ENCODE assay signal across 8 cellular contexts in the genomic region with DNA sequence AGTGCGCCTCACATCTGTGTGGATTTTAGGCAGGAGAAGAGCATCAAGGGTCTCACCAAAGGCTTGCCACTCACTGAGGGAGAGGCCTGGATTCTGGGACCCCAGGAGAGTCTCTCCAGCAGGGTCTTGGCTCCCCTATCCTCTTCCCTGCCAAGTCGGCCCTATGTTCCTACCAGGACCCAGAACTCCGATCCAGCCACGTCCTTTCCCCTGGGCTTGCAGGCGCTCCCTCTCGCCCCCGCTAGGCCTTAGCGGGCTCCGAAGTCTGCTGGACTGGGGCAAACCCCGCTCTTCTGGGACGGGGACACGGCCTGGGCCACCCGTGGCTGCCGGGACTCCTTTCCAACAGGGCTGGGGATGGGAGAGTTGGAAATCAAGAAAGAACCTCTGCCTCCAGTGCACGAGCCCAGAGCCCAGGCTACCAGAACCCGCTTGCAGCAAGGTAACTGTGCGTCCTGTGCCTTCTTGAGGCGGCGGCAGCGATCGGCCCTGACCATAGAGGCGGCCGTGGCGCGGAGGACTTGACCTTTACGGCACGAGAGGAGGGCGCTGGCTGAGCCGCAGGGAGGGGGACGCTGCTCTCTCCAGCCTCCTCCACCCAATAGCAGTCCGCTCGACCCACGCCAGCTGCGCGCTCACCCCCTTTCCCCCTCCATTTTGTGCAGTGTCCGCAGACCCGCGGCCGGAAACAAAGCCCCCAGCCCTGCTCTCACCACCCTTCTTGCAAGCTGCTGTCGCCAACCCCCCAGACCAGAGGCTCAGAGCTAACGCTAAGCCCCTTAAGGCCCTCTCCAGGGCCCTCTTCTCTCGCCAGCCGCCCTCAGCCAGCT. TPM values are rescaled to one million over a fixed set of nuclear protein-coding genes. Genes with fewer than 3 reads are reported as not detected.
DNase-seq lines count a peak whose midpoint lies in the region; ATAC-seq, FAIRE-seq and TF ChIP-seq lines count a peak whose summit lies in the region.
"Had no signal": no experiment of that assay in that cellular context is flagged by ENCODE, and none has a peak within 500 bp of the region (broad histone marks: within the 10 kb centered on the region; RNA-seq: fewer than 3 reads in every experiment).

No MANE protein-coding gene starts in this region.

- intact Hi-C loops in HepG2 (cut with micrococcal nuclease; ENCODE audit: unreplicated experiment) = loop anchor here (10.0 kb wide), 1 partner anchor 413 kb away; no protein-coding TSS in a partner anchor

- no peak overlapping the region for H3K27ac ChIP-seq in HepG2 (ENCODE audit: extremely low read length, insufficient read depth, low read length)

- peaks cover 12 to 70% of the 10 kb centered on the region in 2 experiments for H3K27me3 ChIP-seq in HepG2 (ENCODE audit: control insufficient read depth in 1 of 2, insufficient read depth in 2 of 2, low read length in 2 of 2)

- peak overlapping the region; percentile 42 for H3K4me3 Mint-ChIP-seq in stimulated activated effector memory CD8-positive, alpha-beta T cell treated with anti-CD3 and anti-CD28 coated beads, Interleukin-12 subunit alpha, Interleukin-12 subunit beta, amount 100 ng/mL, for 72 hours

- no peaks in the 10 kb centered on the region for H4K20me1 ChIP-seq in HepG2 (ENCODE audit: insufficient read depth, low read length)

- no peaks in the 10 kb centered on the region for H3K79me2 ChIP-seq in HepG2 (ENCODE audit: insufficient read depth, low read length)

- H3K36me3 ChIP-seq in HepG2 (replicated peaks in 1 of 2; ENCODE audit: control insufficient read depth in 1 of 2, insufficient read depth in 2 of 2, low read length in 2 of 2) = no peaks in the 10 kb centered on the region

- 70% methylated on average over 23 of the region's 43 CpGs for WGBS in HepG2 (ENCODE audit: low lambda C conversion rate)

- ATAC-seq in HepG2 = peak; percentile 29
- no peak for ATAC-seq in stimulated activated effector memory CD8-positive, alpha-beta T cell treated with anti-CD3 and anti-CD28 coated beads, Interleukin-12 subunit alpha, Interleukin-12 subunit beta, amount 100 ng/mL, for 72 hours
- ATAC-seq in HG03159 (IDR thresholded peaks at IDR 0.05; ENCODE audit: unreplicated experiment) = no peak

- no peak for FAIRE-seq in HepG2 (lab: Jason Lieb, UNC)

- in situ Hi-C loops in HepG2 (cut with HindIII; ENCODE audit: extremely low pct_ligation_motif_present, low pct_unique_long_range_greater_than_20kb) = no loop called here

- BruUV-seq in HepG2 (replicated peaks; lab: Mats Ljungman, UMichigan) = no TSS peak

- no peak for TF ChIP-seq CTCF in HFF-Myc (IDR thresholded peaks at IDR 0.05; ENCODE audit: low read depth, low read length, missing control alignments)
- no peak for TF ChIP-seq CTCF in HepG2 (CRISPR knock-in tag; IDR thresholded peaks at IDR 0.05)

- H3K4me1 Mint-ChIP-seq in stimulated activated effector memory CD8-positive, alpha-beta T cell treated with anti-CD3 and anti-CD28 coated beads, Interleukin-12 subunit alpha, Interleukin-12 subunit beta, amount 100 ng/mL, for 72 hours = peaks cover 28% of the 10 kb centered on the region

- no peaks in the 10 kb centered on the region for H3K36me3 Mint-ChIP-seq in stimulated activated effector memory CD8-positive, alpha-beta T cell treated with anti-CD3 and anti-CD28 coated beads, Interleukin-12 subunit alpha, Interleukin-12 subunit beta, amount 100 ng/mL, for 72 hours

- H3K4me3 ChIP-seq in HFF-Myc (replicated peaks; ENCODE audit: low read depth, low read length) (peak overlapping the region; percentile 83), HepG2 (replicated peaks in 1 of 3; ENCODE audit: insufficient read depth in 1 of 3, low read depth in 2 of 3, low read length in 3 of 3) (peak overlapping the region in 2 of 3 experiments; percentile 9 to 40; a peak in 4 of 6 replicates)

- DNase-seq in HFF-Myc (ENCODE audit: extremely low read depth, low read depth) (no peak), HepG2 (ENCODE audit: low spot score) (no peak), NCI-H2107 treated with DMSO at 0.1 percent for 48 hours (lab: John Stamatoyannopoulos, UW; ENCODE audit: unreplicated experiment) (no peak), DMS 273 (lab: John Stamatoyannopoulos, UW; ENCODE audit: unreplicated experiment) (no peak)
- peak; percentile 32 to 35 for DNase-seq in activated T-cell treated with anti-CD3 and anti-CD28 coated beads, Interleukin-2, amount 50 U/mL, for 48 hours
- no peak for DNase-seq in stimulated activated effector memory CD8-positive, alpha-beta T cell treated with anti-CD3 and anti-CD28 coated beads, Interleukin-12 subunit alpha, Interleukin-12 subunit beta, amount 100 ng/mL, for 72 hours (ENCODE audit: low spot score in 2 of 2)

- CTCF ChIA-PET in HepG2 (lab: Yijun Ruan, JAX; ENCODE audit: low intra/inter-chr PET ratio, low total read pairs) = no interaction called here

- TF ChIP-seq RAD21 in HepG2 (CRISPR knock-in tag; IDR thresholded peaks at IDR 0.05) = no peak

- H3K4me1 ChIP-seq in HepG2 (ENCODE audit: insufficient read depth, low read length) = peaks cover 18% of the 10 kb centered on the region; the same call in 1 of the 2 replicates

- POLR2A ChIA-PET in HepG2 (lab: Yijun Ruan, JAX) = interaction anchor here (0.6 kb wide), 1 partner anchor 35 kb away, joined by 3 read pairs; no protein-coding TSS in a partner anchor

- TF ChIP-seq EP300 in HepG2 (IDR thresholded peaks at IDR 0.05; ENCODE audit: low read depth in 2 of 2, low read length in 2 of 2) = no peak
- no peak for TF ChIP-seq EP300 in HepG2 (CRISPR knock-in tag; IDR thresholded peaks at IDR 0.05; ENCODE audit: borderline replicate concordance)

- peak overlapping the region; percentile 27; the same call in 1 of the 2 replicates for H3K4me2 ChIP-seq in HepG2 (ENCODE audit: low read depth, low read length)

- H3K9me3 Mint-ChIP-seq in stimulated activated effector memory CD8-positive, alpha-beta T cell treated with anti-CD3 and anti-CD28 coated beads, Interleukin-12 subunit alpha, Interleukin-12 subunit beta, amount 100 ng/mL, for 72 hours = no peaks in the 10 kb centered on the region

- no peak overlapping the region for H2AFZ ChIP-seq in HepG2 (ENCODE audit: low read length)

- no peak overlapping the region for H3K27ac Mint-ChIP-seq in stimulated activated effector memory CD8-positive, alpha-beta T cell treated with anti-CD3 and anti-CD28 coated beads, Interleukin-12 subunit alpha, Interleukin-12 subunit beta, amount 100 ng/mL, for 72 hours

- TF ChIP-seq POLR2A in HepG2 (IDR thresholded peaks at IDR 0.05; ENCODE audit: insufficient read depth in 1 of 2, low read depth in 2 of 2, low read length in 2 of 2) = no peak

- no peaks in the 10 kb centered on the region for H3K9me3 ChIP-seq in HepG2 (ENCODE audit: low read length)
- H3K9me3 ChIP-seq: HAP-1 had no signal

- H3K9ac ChIP-seq in HepG2 (ENCODE audit: insufficient read depth, low read depth, low read length) = no peak overlapping the region

RNA-seq across cellular contexts. Expression of a gene that starts 6.9 kb away (rescaled TPM):
- total RNA-seq in HepG2 (2016; rRNA removed; fragmentation: Illumina TruSeq; extraction: Trizol) = not detected in 2 replicates
- total RNA-seq in HepG2 (2016; cell fraction: cytosol; rRNA removed; fragmentation: Illumina TruSeq; extraction: Trizol; ENCODE audit: low read depth) = not detected in 2 replicates
- not detected in 2 replicates for total RNA-seq in HepG2 (2016; cell fraction: insoluble cytoplasmic fraction; rRNA removed; fragmentation: Illumina TruSeq; extraction: Trizol)
- total RNA-seq in HepG2 (2016; cell fraction: membrane; rRNA removed; fragmentation: Illumina TruSeq; extraction: Trizol) = not detected in 2 replicates
- not detected in 2 replicates for total RNA-seq in HepG2 (2016; cell fraction: nucleus; rRNA removed; fragmentation: Illumina TruSeq; extraction: Trizol)
- 0.04 TPM in 1 of 2 replicates, not detected in the other for polyA plus RNA-seq in HepG2 (2011; rRNA removed)
- not detected in 2 replicates for polyA plus RNA-seq in HepG2 (2011; cell fraction: cytosol; rRNA removed)
- not detected in 2 replicates for polyA plus RNA-seq in HepG2 (2011; cell fraction: nucleus; rRNA removed)
- not detected in 2 replicates for polyA plus RNA-seq in HepG2 (2012)
- polyA plus RNA-seq in HepG2 (2016; cell fraction: cytosol; fragmentation: Illumina TruSeq; extraction: Trizol; ENCODE audit: low read depth) = not detected in 2 replicates
- not detected in 2 replicates for polyA plus RNA-seq in HepG2 (2016; cell fraction: insoluble cytoplasmic fraction; fragmentation: Illumina TruSeq; extraction: Trizol; ENCODE audit: low read depth)
- not detected in 2 replicates for polyA plus RNA-seq in HepG2 (2016; cell fraction: membrane; fragmentation: Illumina TruSeq; extraction: Trizol; ENCODE audit: low read depth)
- not detected in 2 replicates for polyA plus RNA-seq in HepG2 (2016; cell fraction: nucleus; fragmentation: Illumina TruSeq; extraction: Trizol; ENCODE audit: insufficient read depth, low read depth)
- 2.9 TPM in 1 of 2 replicates, not detected in the other for polyA minus RNA-seq in HepG2 (2011; rRNA and poly(A)+ RNA removed; ENCODE audit: low replicate concordance)
- polyA minus RNA-seq in HepG2 (2011; cell fraction: cytosol; rRNA and poly(A)+ RNA removed) = not detected in 2 replicates
- polyA minus RNA-seq in HepG2 (2011; cell fraction: nucleus; rRNA and poly(A)+ RNA removed) = not detected in 2 replicates

RNA-seq across cellular contexts. Expression of a gene that starts 8.0 kb away (rescaled TPM):
- 0.04 TPM in 2 replicates for total RNA-seq in HepG2 (2016; rRNA removed; fragmentation: Illumina TruSeq; extraction: Trizol)
- total RNA-seq in HepG2 (2016; cell fraction: cytosol; rRNA removed; fragmentation: Illumina TruSeq; extraction: Trizol; ENCODE audit: low read depth) = not detected in 2 replicates
- 0.02 TPM in 1 of 2 replicates, not detected in the other for total RNA-seq in HepG2 (2016; cell fraction: insoluble cytoplasmic fraction; rRNA removed; fragmentation: Illumina TruSeq; extraction: Trizol)
- 0.03 TPM in 1 of 2 replicates, not detected in the other for total RNA-seq in HepG2 (2016; cell fraction: membrane; rRNA removed; fragmentation: Illumina TruSeq; extraction: Trizol)
- not detected in 2 replicates for total RNA-seq in HepG2 (2016; cell fraction: nucleus; rRNA removed; fragmentation: Illumina TruSeq; extraction: Trizol)
- 0.01 TPM in 1 of 2 replicates, not detected in the other for polyA plus RNA-seq in HepG2 (2011; rRNA removed)
- polyA plus RNA-seq in HepG2 (2011; cell fraction: cytosol; rRNA removed) = not detected in 2 replicates
- not detected in 2 replicates for polyA plus RNA-seq in HepG2 (2011; cell fraction: nucleus; rRNA removed)
- polyA plus RNA-seq in HepG2 (2012) = not detected in 2 replicates
- not detected in 2 replicates for polyA plus RNA-seq in HepG2 (2016; cell fraction: cytosol; fragmentation: Illumina TruSeq; extraction: Trizol; ENCODE audit: low read depth)
- not detected in 2 replicates for polyA plus RNA-seq in HepG2 (2016; cell fraction: insoluble cytoplasmic fraction; fragmentation: Illumina TruSeq; extraction: Trizol; ENCODE audit: low read depth)
- not detected in 2 replicates for polyA plus RNA-seq in HepG2 (2016; cell fraction: membrane; fragmentation: Illumina TruSeq; extraction: Trizol; ENCODE audit: low read depth)
- 0.11 TPM in 1 of 2 replicates, not detected in the other for polyA plus RNA-seq in HepG2 (2016; cell fraction: nucleus; fragmentation: Illumina TruSeq; extraction: Trizol; ENCODE audit: insufficient read depth, low read depth)
- polyA minus RNA-seq in HepG2 (2011; rRNA and poly(A)+ RNA removed; ENCODE audit: low replicate concordance) = 0.26 TPM in 1 of 2 replicates, not detected in the other
- polyA minus RNA-seq in HepG2 (2011; cell fraction: cytosol; rRNA and poly(A)+ RNA removed) = not detected in 2 replicates
- polyA minus RNA-seq in HepG2 (2011; cell fraction: nucleus; rRNA and poly(A)+ RNA removed) = 0.26 TPM in 1 of 2 replicates, not detected in the other

RNA-seq across cellular contexts. Expression of a gene that starts 17.8 kb away (rescaled TPM):
- not detected in 2 replicates for total RNA-seq in HepG2 (2016; rRNA removed; fragmentation: Illumina TruSeq; extraction: Trizol)
- total RNA-seq in HepG2 (2016; cell fraction: cytosol; rRNA removed; fragmentation: Illumina TruSeq; extraction: Trizol; ENCODE audit: low read depth) = not detected in 2 replicates
- total RNA-seq in HepG2 (2016; cell fraction: insoluble cytoplasmic fraction; rRNA removed; fragmentation: Illumina TruSeq; extraction: Trizol) = not detected in 2 replicates
- not detected in 2 replicates for total RNA-seq in HepG2 (2016; cell fraction: membrane; rRNA removed; fragmentation: Illumina TruSeq; extraction: Trizol)
- not detected in 2 replicates for total RNA-seq in HepG2 (2016; cell fraction: nucleus; rRNA removed; fragmentation: Illumina TruSeq; extraction: Trizol)
- polyA plus RNA-seq in HepG2 (2011; rRNA removed) = 0.03 TPM in 1 of 2 replicates, not detected in the other
- not detected in 2 replicates for polyA plus RNA-seq in HepG2 (2011; cell fraction: cytosol; rRNA removed)
- not detected in 2 replicates for polyA plus RNA-seq in HepG2 (2011; cell fraction: nucleus; rRNA removed)
- not detected in 2 replicates for polyA plus RNA-seq in HepG2 (2012)
- polyA plus RNA-seq in HepG2 (2016; cell fraction: cytosol; fragmentation: Illumina TruSeq; extraction: Trizol; ENCODE audit: low read depth) = not detected in 2 replicates
- polyA plus RNA-seq in HepG2 (2016; cell fraction: insoluble cytoplasmic fraction; fragmentation: Illumina TruSeq; extraction: Trizol; ENCODE audit: low read depth) = not detected in 2 replicates
- polyA plus RNA-seq in HepG2 (2016; cell fraction: membrane; fragmentation: Illumina TruSeq; extraction: Trizol; ENCODE audit: low read depth) = 0.12 TPM in 1 of 2 replicates, not detected in the other
- not detected in 2 replicates for polyA plus RNA-seq in HepG2 (2016; cell fraction: nucleus; fragmentation: Illumina TruSeq; extraction: Trizol; ENCODE audit: insufficient read depth, low read depth)
- 11.6 TPM in 1 of 2 replicates, not detected in the other for polyA minus RNA-seq in HepG2 (2011; rRNA and poly(A)+ RNA removed; ENCODE audit: low replicate concordance)
- not detected in 2 replicates for polyA minus RNA-seq in HepG2 (2011; cell fraction: cytosol; rRNA and poly(A)+ RNA removed)
- not detected in 2 replicates for polyA minus RNA-seq in HepG2 (2011; cell fraction: nucleus; rRNA and poly(A)+ RNA removed)

RNA-seq across cellular contexts. Expression of a gene that starts 26.6 kb away (rescaled TPM):
- not detected in 2 replicates for total RNA-seq in HepG2 (2016; rRNA removed; fragmentation: Illumina TruSeq; extraction: Trizol)
- total RNA-seq in HepG2 (2016; cell fraction: cytosol; rRNA removed; fragmentation: Illumina TruSeq; extraction: Trizol; ENCODE audit: low read depth) = not detected in 2 replicates
- total RNA-seq in HepG2 (2016; cell fraction: insoluble cytoplasmic fraction; rRNA removed; fragmentation: Illumina TruSeq; extraction: Trizol) = not detected in 2 replicates
- total RNA-seq in HepG2 (2016; cell fraction: membrane; rRNA removed; fragmentation: Illumina TruSeq; extraction: Trizol) = not detected in 2 replicates
- total RNA-seq in HepG2 (2016; cell fraction: nucleus; rRNA removed; fragmentation: Illumina TruSeq; extraction: Trizol) = not detected in 2 replicates
- polyA plus RNA-seq in HepG2 (2011; rRNA removed) = not detected in 2 replicates
- polyA plus RNA-seq in HepG2 (2011; cell fraction: cytosol; rRNA removed) = not detected in 2 replicates
- polyA plus RNA-seq in HepG2 (2011; cell fraction: nucleus; rRNA removed) = not detected in 2 replicates
- polyA plus RNA-seq in HepG2 (2012) = not detected in 2 replicates
- polyA plus RNA-seq in HepG2 (2016; cell fraction: cytosol; fragmentation: Illumina TruSeq; extraction: Trizol; ENCODE audit: low read depth) = not detected in 2 replicates
- not detected in 2 replicates for polyA plus RNA-seq in HepG2 (2016; cell fraction: insoluble cytoplasmic fraction; fragmentation: Illumina TruSeq; extraction: Trizol; ENCODE audit: low read depth)
- not detected in 2 replicates for polyA plus RNA-seq in HepG2 (2016; cell fraction: membrane; fragmentation: Illumina TruSeq; extraction: Trizol; ENCODE audit: low read depth)
- polyA plus RNA-seq in HepG2 (2016; cell fraction: nucleus; fragmentation: Illumina TruSeq; extraction: Trizol; ENCODE audit: insufficient read depth, low read depth) = not detected in 2 replicates
- polyA minus RNA-seq in HepG2 (2011; rRNA and poly(A)+ RNA removed; ENCODE audit: low replicate concordance) = 0.51 TPM in 1 of 2 replicates, not detected in the other
- not detected in 2 replicates for polyA minus RNA-seq in HepG2 (2011; cell fraction: cytosol; rRNA and poly(A)+ RNA removed)
- polyA minus RNA-seq in HepG2 (2011; cell fraction: nucleus; rRNA and poly(A)+ RNA removed) = not detected in 2 replicates

RNA-seq across cellular contexts. Expression of a gene that starts 35.5 kb away (rescaled TPM):
- total RNA-seq in HepG2 (2016; rRNA removed; fragmentation: Illumina TruSeq; extraction: Trizol) = not detected in 2 replicates
- not detected in 2 replicates for total RNA-seq in HepG2 (2016; cell fraction: cytosol; rRNA removed; fragmentation: Illumina TruSeq; extraction: Trizol; ENCODE audit: low read depth)
- total RNA-seq in HepG2 (2016; cell fraction: insoluble cytoplasmic fraction; rRNA removed; fragmentation: Illumina TruSeq; extraction: Trizol) = not detected in 2 replicates
- 0.07 and 0.15 TPM in 2 replicates for total RNA-seq in HepG2 (2016; cell fraction: membrane; rRNA removed; fragmentation: Illumina TruSeq; extraction: Trizol)
- total RNA-seq in HepG2 (2016; cell fraction: nucleus; rRNA removed; fragmentation: Illumina TruSeq; extraction: Trizol) = not detected in 2 replicates
- polyA plus RNA-seq in HepG2 (2011; rRNA removed) = 0.05 and 0.10 TPM in 2 replicates
- polyA plus RNA-seq in HepG2 (2011; cell fraction: cytosol; rRNA removed) = 0.07 and 0.13 TPM in 2 replicates
- 0.08 TPM in 1 of 2 replicates, not detected in the other for polyA plus RNA-seq in HepG2 (2011; cell fraction: nucleus; rRNA removed)
- polyA plus RNA-seq in HepG2 (2012) = 0.32 TPM in 1 of 2 replicates, not detected in the other
- 0.10 TPM in 1 of 2 replicates, not detected in the other for polyA plus RNA-seq in HepG2 (2016; cell fraction: cytosol; fragmentation: Illumina TruSeq; extraction: Trizol; ENCODE audit: low read depth)
- polyA plus RNA-seq in HepG2 (2016; cell fraction: insoluble cytoplasmic fraction; fragmentation: Illumina TruSeq; extraction: Trizol; ENCODE audit: low read depth) = 0.22 and 0.31 TPM in 2 replicates
- polyA plus RNA-seq in HepG2 (2016; cell fraction: membrane; fragmentation: Illumina TruSeq; extraction: Trizol; ENCODE audit: low read depth) = 0.26 and 0.30 TPM in 2 replicates
- polyA plus RNA-seq in HepG2 (2016; cell fraction: nucleus; fragmentation: Illumina TruSeq; extraction: Trizol; ENCODE audit: insufficient read depth, low read depth) = not detected in 2 replicates
- polyA minus RNA-seq in HepG2 (2011; rRNA and poly(A)+ RNA removed; ENCODE audit: low replicate concordance) = 0.08 and 3.8 TPM in 2 replicates
- 0.30 and 1.1 TPM in 2 replicates for polyA minus RNA-seq in HepG2 (2011; cell fraction: cytosol; rRNA and poly(A)+ RNA removed)
- polyA minus RNA-seq in HepG2 (2011; cell fraction: nucleus; rRNA and poly(A)+ RNA removed) = not detected in 2 replicates

Comparison
In these comparisons a context has a peak if more than half of its experiments do, and no peak if none do; other contexts are left out.
1. DNase-seq: peak in activated T-cell treated with anti-CD3 and anti-CD28 coated beads, Interleukin-2, amount 50 U/mL, for 48 hours (2 of 2); none in HFF-Myc (single experiment), HepG2 (single experiment), stimulated activated effector memory CD8-positive, alpha-beta T cell treated with anti-CD3 and anti-CD28 coated beads, Interleukin-12 subunit alpha, Interleukin-12 subunit beta, amount 100 ng/mL, for 72 hours (0 of 2), NCI-H2107 treated with DMSO at 0.1 percent for 48 hours (single experiment) and DMS 273 (single experiment).